In genomic region chr17:16191604-16192003, GRCh38 we compare ENCODE assay signal across 17 cellular contexts. TPM values are rescaled to one million over a fixed set of nuclear protein-coding genes. Genes with fewer than 3 reads are reported as not detected.
DNase-seq lines count a peak whose midpoint lies in the region; ATAC-seq, FAIRE-seq and TF ChIP-seq lines count a peak whose summit lies in the region.
"Had no signal": no experiment of that assay in that cellular context is flagged by ENCODE, and none has a peak within 500 bp of the region (broad histone marks: within the 10 kb centered on the region; RNA-seq: fewer than 3 reads in every experiment).

No MANE protein-coding gene starts in this region.

- no peak for ATAC-seq in CD4-positive, alpha-beta T cell (ENCODE audit: poor library complexity)
- ATAC-seq in HG03439 (IDR thresholded peaks at IDR 0.05; ENCODE audit: unreplicated experiment), result no peak
- ATAC-seq in left ventricle myocardium superior, result no peak
- ATAC-seq in HG02642 (IDR thresholded peaks at IDR 0.05; ENCODE audit: poor library complexity, unreplicated experiment), result no peak

- dilution Hi-C loops in keratinocyte (cut with MboI; ENCODE audit: extremely low pct_ligation_motif_present, low sequenced_read_pairs), result no loop called here

- H2AFZ ChIP-seq in keratinocyte (ENCODE audit: control insufficient read depth, low read length), result no peak overlapping the region

- H3K4me1 Mint-ChIP-seq in CD4-positive, alpha-beta T cell (ENCODE audit: low read depth), result peaks cover 52% of the 10 kb centered on the region
- peaks cover 40 to 61% (median 52%) of the 10 kb centered on the region in 3 donors for H3K4me1 Mint-ChIP-seq in CD8-positive, alpha-beta memory T cell
- peaks cover 23% of the 10 kb centered on the region for H3K4me1 Mint-ChIP-seq in chondrocyte (ENCODE audit: low read depth)

- no peak for FAIRE-seq in keratinocyte (lab: Jason Lieb, UNC)
- FAIRE-seq: H1 had no signal

- H3K27me3 Mint-ChIP-seq in CD4-positive, alpha-beta T cell, result no peaks in the 10 kb centered on the region
- peaks cover 0 to 1% of the 10 kb centered on the region in 2 donors for H3K27me3 Mint-ChIP-seq in CD8-positive, alpha-beta memory T cell
- H3K27me3 Mint-ChIP-seq in chondrocyte (ENCODE audit: low read depth), result no peaks in the 10 kb centered on the region

- no peak overlapping the region for H3K27ac ChIP-seq in CD4-positive, alpha-beta T cell (ENCODE audit: low read depth, low read length)
- no peak overlapping the region for H3K27ac ChIP-seq in CD8-positive, alpha-beta memory T cell (ENCODE audit: low read depth, low read length)
- peak overlapping the region; percentile 42 for H3K27ac ChIP-seq in keratinocyte (ENCODE audit: control insufficient read depth, insufficient read depth, low read length)
- H3K27ac ChIP-seq: KMS-11 had no signal

- peaks cover 8% of the 10 kb centered on the region for H3K36me3 ChIP-seq in CD8-positive, alpha-beta memory T cell (ENCODE audit: insufficient read depth, low read length)
- H3K36me3 ChIP-seq in keratinocyte (ENCODE audit: control insufficient read depth in 2 of 2, extremely low read depth in 1 of 2, insufficient read depth in 2 of 2, low read length in 2 of 2), result peaks cover 0 to 7% of the 10 kb centered on the region in 2 experiments

- no peak overlapping the region for H3K9ac ChIP-seq in keratinocyte (ENCODE audit: control insufficient read depth, extremely low read depth, insufficient read depth, low read length)
- H3K9ac ChIP-seq: KMS-11 had no signal

- H3K4me3 Mint-ChIP-seq in CD4-positive, alpha-beta T cell, result no peak overlapping the region
- no peak overlapping the region for H3K4me3 Mint-ChIP-seq in CD8-positive, alpha-beta memory T cell
- H3K4me3 Mint-ChIP-seq in chondrocyte (ENCODE audit: unreplicated experiment), result no peak overlapping the region

- peaks cover 80% of the 10 kb centered on the region for H3K36me3 Mint-ChIP-seq in CD4-positive, alpha-beta T cell (ENCODE audit: low read depth)
- peaks cover 0 to 64% (median 20%) of the 10 kb centered on the region in 3 donors for H3K36me3 Mint-ChIP-seq in CD8-positive, alpha-beta memory T cell
- H3K36me3 Mint-ChIP-seq in chondrocyte (ENCODE audit: low read depth), result peaks cover 21% of the 10 kb centered on the region

- H3K79me2 ChIP-seq in keratinocyte (ENCODE audit: control insufficient read depth, insufficient read depth, low read length), result peaks cover 56% of the 10 kb centered on the region

- H3K9me3 ChIP-seq in CD4-positive, alpha-beta T cell (ENCODE audit: control insufficient read depth, low read length), result no peaks in the 10 kb centered on the region
- H3K9me3 ChIP-seq in CD8-positive, alpha-beta memory T cell (ENCODE audit: low read length), result no peaks in the 10 kb centered on the region
- no peaks in the 10 kb centered on the region for H3K9me3 ChIP-seq in keratinocyte (ENCODE audit: control insufficient read depth, low read depth, low read length)

- H4K20me1 ChIP-seq in keratinocyte (ENCODE audit: control insufficient read depth, extremely low read depth, insufficient read depth, low read length), result no peaks in the 10 kb centered on the region

- POLR2A ChIA-PET in CD4-positive, alpha-beta T cell (lab: Charles Lee), result no interaction called here
- POLR2A ChIA-PET in CD8-positive, alpha-beta memory T cell (lab: Charles Lee), result no interaction called here

- H3K9me3 Mint-ChIP-seq in CD4-positive, alpha-beta T cell, result no peaks in the 10 kb centered on the region
- H3K9me3 Mint-ChIP-seq in CD8-positive, alpha-beta memory T cell, result no peaks in the 10 kb centered on the region
- H3K9me3 Mint-ChIP-seq in chondrocyte (ENCODE audit: low read depth), result no peaks in the 10 kb centered on the region

- no peaks in the 10 kb centered on the region for H3K9me1 ChIP-seq in keratinocyte (ENCODE audit: control insufficient read depth, extremely low read depth, insufficient read depth, low read length)

- no peak for TF ChIP-seq CTCF in CD4-positive, alpha-beta T cell (IDR thresholded peaks at IDR 0.05)
- no peak for TF ChIP-seq CTCF in chondrocyte (IDR thresholded peaks at IDR 0.05)
- no peak for TF ChIP-seq CTCF in keratinocyte (optimal IDR thresholded peaks at IDR 0.05 in 1 of 3, IDR thresholded peaks at IDR 0.05 in 1 of 3, conservative IDR thresholded peaks at IDR 0.05 in 1 of 3; ENCODE audit: extremely low read depth in 1 of 3, insufficient read depth in 2 of 3, low read length in 3 of 3)

- H3K4me2 ChIP-seq in keratinocyte (ENCODE audit: control insufficient read depth, extremely low read depth, insufficient read depth, low read depth, low read length), result no peak overlapping the region
- H3K4me2 ChIP-seq: KMS-11 had no signal

- intact Hi-C loops in CD4-positive, alpha-beta T cell (cut with DNase I, micrococcal nuclease), result no loop called here
- intact Hi-C loops in left ventricle myocardium superior (cut with micrococcal nuclease), result no loop called here

- no peak overlapping the region for H3K4me3 ChIP-seq in CD8-positive, alpha-beta memory T cell (ENCODE audit: low read length)
- no peak overlapping the region for H3K4me3 ChIP-seq in keratinocyte (ENCODE audit: control insufficient read depth in 2 of 3, extremely low read depth in 1 of 3, insufficient read depth in 2 of 3, low read depth in 1 of 3, low read length in 3 of 3)

- CTCF ChIA-PET in CD4-positive, alpha-beta T cell (lab: Charles Lee), result no interaction called here
- CTCF ChIA-PET in CD8-positive, alpha-beta memory T cell (lab: Charles Lee), result no interaction called here

- H3K27me3 ChIP-seq in CD4-positive, alpha-beta T cell (ENCODE audit: control insufficient read depth, insufficient read depth, low read length), result no peaks in the 10 kb centered on the region
- H3K27me3 ChIP-seq in CD8-positive, alpha-beta memory T cell (ENCODE audit: insufficient read depth, low read length, poor library complexity, severe bottlenecking), result no peaks in the 10 kb centered on the region
- no peaks in the 10 kb centered on the region for H3K27me3 ChIP-seq in keratinocyte (ENCODE audit: control insufficient read depth, extremely low read depth, insufficient read depth, low read length)

- H3K4me1 ChIP-seq in CD8-positive, alpha-beta memory T cell (ENCODE audit: insufficient read depth, low read length), result no peaks in the 10 kb centered on the region
- peaks cover 20% of the 10 kb centered on the region for H3K4me1 ChIP-seq in keratinocyte (ENCODE audit: control insufficient read depth, extremely low read depth, insufficient read depth, low read length)

- DNase-seq in CD4-positive, alpha-beta T cell, result no peak
- no peak for DNase-seq in CD8-positive, alpha-beta memory T cell
- DNase-seq in chondrocyte (ENCODE audit: low spot score) (no peak), keratinocyte (ENCODE audit: low read depth, low spot score) (no peak), mucosa of gallbladder (ENCODE audit: low spot score) (no peak), left ventricle myocardium superior (no peak)
- DNase-seq: DMS153, EL, MM.1S, NCI-H1105, NCI-H187, NCI-H446, NCI-H774 had no signal

- peak overlapping the region; percentile 62 for H3K27ac Mint-ChIP-seq in CD4-positive, alpha-beta T cell
- peak overlapping the region in 5 of 8 donors; percentile 9 to 68 (median 41) for H3K27ac Mint-ChIP-seq in CD8-positive, alpha-beta memory T cell
- peak overlapping the region; percentile 75 for H3K27ac Mint-ChIP-seq in chondrocyte (ENCODE audit: unreplicated experiment)

RNA-seq across cellular contexts. Expression of gene NCOR1, which starts 23.7 kb away (rescaled TPM):
- 100 to 1,000 TPM; 118 TPM for total RNA-seq in CD4-positive, alpha-beta T cell
- total RNA-seq in CD8-positive, alpha-beta memory T cell, result 100 to 1,000 TPM; 146 to 147 TPM
- 158 TPM for polyA plus RNA-seq in CD8-positive, alpha-beta memory T cell
- total RNA-seq in chondrocyte, result 102 to 115 TPM (median 108 TPM) in 3 replicates
- 58.2 to 80.9 TPM (median 59.8 TPM) in 3 replicates for polyA plus RNA-seq in keratinocyte
- polyA plus RNA-seq in keratinocyte (2011; ENCODE audit: low read depth), result 109 TPM
- 46.0 and 53.2 TPM in 2 replicates for polyA plus RNA-seq in keratinocyte (2011; cell fraction: cytosol; rRNA removed)
- polyA plus RNA-seq in keratinocyte (2011; cell fraction: nucleus; rRNA removed), result 87.5 and 91.6 TPM in 2 replicates
- polyA plus RNA-seq in keratinocyte (2012; ENCODE audit: low replicate concordance), result 44.2 and 49.1 TPM in 2 replicates
- 160 to 225 TPM (median 176 TPM) in 3 replicates for polyA minus RNA-seq in keratinocyte
- 59.1 TPM for polyA minus RNA-seq in keratinocyte (2011; cell fraction: cytosol; rRNA and poly(A)+ RNA removed)
- polyA minus RNA-seq in keratinocyte (2011; cell fraction: nucleus; rRNA and poly(A)+ RNA removed), result 93.4 and 211 TPM in 2 replicates
- total RNA-seq in mucosa of gallbladder, result 139 TPM
- total RNA-seq in left ventricle myocardium superior, result 62.5 TPM

RNA-seq across cellular contexts. Expression of gene PIGL, which starts 25.4 kb away (rescaled TPM):
- 10 to 100 TPM; 48.4 to 49.0 TPM for total RNA-seq in CD4-positive, alpha-beta T cell
- total RNA-seq in CD8-positive, alpha-beta memory T cell, result 10 to 100 TPM; 26.3 to 27.1 TPM
- polyA plus RNA-seq in CD8-positive, alpha-beta memory T cell, result 12.9 TPM
- total RNA-seq in chondrocyte, result 15.9 to 21.9 TPM (median 19.1 TPM) in 3 replicates
- 17.0 to 30.4 TPM (median 21.5 TPM) in 3 replicates for polyA plus RNA-seq in keratinocyte
- 11.1 TPM for polyA plus RNA-seq in keratinocyte (2011; ENCODE audit: low read depth)
- 6.8 and 9.4 TPM in 2 replicates for polyA plus RNA-seq in keratinocyte (2011; cell fraction: cytosol; rRNA removed)
- 117 and 146 TPM in 2 replicates for polyA plus RNA-seq in keratinocyte (2011; cell fraction: nucleus; rRNA removed)
- polyA plus RNA-seq in keratinocyte (2012; ENCODE audit: low replicate concordance), result 10.9 and 31.9 TPM in 2 replicates
- polyA minus RNA-seq in keratinocyte, result 11.5 to 34.9 TPM (median 24.3 TPM) in 3 replicates
- 6.1 TPM for polyA minus RNA-seq in keratinocyte (2011; cell fraction: cytosol; rRNA and poly(A)+ RNA removed)
- 25.9 and 41.9 TPM in 2 replicates for polyA minus RNA-seq in keratinocyte (2011; cell fraction: nucleus; rRNA and poly(A)+ RNA removed)
- 23.5 TPM for total RNA-seq in mucosa of gallbladder
- total RNA-seq in left ventricle myocardium superior, result 6.3 TPM
